ENCODE assay signal across 13 cellular contexts in the genomic region with DNA sequence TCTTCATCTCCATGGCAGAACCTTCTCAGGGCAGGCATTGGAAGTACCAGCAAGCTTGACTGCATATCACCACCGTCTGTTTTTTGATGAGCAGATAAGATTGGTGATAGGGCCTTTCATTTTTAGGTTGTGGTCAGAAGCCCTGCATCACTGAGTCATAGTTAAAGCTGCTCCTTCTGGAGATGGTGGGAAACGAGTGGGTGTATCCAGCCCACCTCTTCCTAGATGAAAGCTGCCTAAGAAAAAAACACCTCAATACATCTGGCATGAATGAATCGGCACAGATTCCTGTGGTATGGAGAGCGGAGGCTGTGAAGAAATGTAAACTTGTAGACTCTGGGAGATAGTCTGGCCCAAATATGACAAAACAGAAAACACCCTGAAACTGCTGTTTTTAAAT.
DNase-seq lines count a peak whose midpoint lies in the region; ATAC-seq and TF ChIP-seq lines count a peak whose summit lies in the region.
"Had no signal": no experiment of that assay in that cellular context is flagged by ENCODE, and none has a peak within 500 bp of the region (broad histone marks: within the 10 kb centered on the region; RNA-seq: fewer than 3 reads in every experiment).

No MANE protein-coding gene starts in this region.

- no peak for TF ChIP-seq CTCF in AG04449 (IDR thresholded peaks at IDR 0.05; ENCODE audit: insufficient read depth, low read length, missing control alignments)
- TF ChIP-seq CTCF in kidney epithelial cell (IDR thresholded peaks at IDR 0.05; ENCODE audit: insufficient read depth, low read length, poor library complexity, severe bottlenecking), result no peak
- no peak for TF ChIP-seq CTCF in chondrocyte (IDR thresholded peaks at IDR 0.05)

- H3K4me3 Mint-ChIP-seq in chondrocyte (ENCODE audit: unreplicated experiment), result no peak overlapping the region

- H3K9me3 Mint-ChIP-seq in chondrocyte (ENCODE audit: low read depth), result no peaks in the 10 kb centered on the region

- no peak for ATAC-seq in GM18861 (IDR thresholded peaks at IDR 0.05; ENCODE audit: unreplicated experiment)
- ATAC-seq: HepG2 had no signal

- CTCF ChIA-PET in AG04449 (lab: Yijun Ruan, JAX), result interaction anchor here (1.3 kb wide), 1 partner anchor 9 kb away, joined by 4 read pairs; no protein-coding TSS in a partner anchor

- H3K4me1 Mint-ChIP-seq in chondrocyte (ENCODE audit: low read depth), result peaks cover 7% of the 10 kb centered on the region

- POLR2A ChIA-PET in AG04449 (lab: Yijun Ruan, JAX), result no interaction called here

- H3K4me3 ChIP-seq in AG04449 (ENCODE audit: low read depth, low read length) (no peak overlapping the region), kidney epithelial cell (ENCODE audit: low read depth, low read length) (no peak overlapping the region)
- H3K4me3 ChIP-seq: heart left ventricle had no signal

- no peaks in the 10 kb centered on the region for H3K36me3 Mint-ChIP-seq in chondrocyte (ENCODE audit: low read depth)

- H3K27ac Mint-ChIP-seq in chondrocyte (ENCODE audit: unreplicated experiment), result no peak overlapping the region

- DNase-seq in AG04449 (ENCODE audit: low read depth, low spot score) (peak; percentile 7), H4 (ENCODE audit: low spot score) (peak; percentile 69), kidney epithelial cell (ENCODE audit: low read depth) (peak; percentile 66), D341Med (ENCODE audit: low spot score) (no peak), chondrocyte (ENCODE audit: low spot score) (no peak), NCI-H1105 (lab: John Stamatoyannopoulos, UW) (no peak)
- DNase-seq in activated T-helper 9 cell treated with anti-CD3 and anti-CD28 coated beads, Interleukin-2, amount 50 U/mL, for 16 hours (ENCODE audit: low read depth), result peak; percentile 8
- DNase-seq: dermis blood vessel endothelial cell, heart left ventricle, NCI-H2029, OCI-M1 had no signal

- no peaks in the 10 kb centered on the region for H3K27me3 ChIP-seq in kidney epithelial cell (ENCODE audit: control insufficient read depth, insufficient read depth, low read length)
- H3K27me3 ChIP-seq: heart left ventricle had no signal

- H3K36me3 ChIP-seq in kidney epithelial cell (ENCODE audit: control insufficient read depth, insufficient read depth, low read length), result no peaks in the 10 kb centered on the region
- H3K36me3 ChIP-seq: heart left ventricle had no signal

- H3K27me3 Mint-ChIP-seq in chondrocyte (ENCODE audit: low read depth), result peaks cover 3% of the 10 kb centered on the region

Comparison
In these comparisons a context has a peak if more than half of its experiments do, and no peak if none do; other contexts are left out.
1. DNase-seq: peak in AG04449 (single experiment), H4 (single experiment), activated T-helper 9 cell treated with anti-CD3 and anti-CD28 coated beads, Interleukin-2, amount 50 U/mL, for 16 hours (single experiment) and kidney epithelial cell (single experiment); none in D341Med (single experiment), chondrocyte (single experiment) and NCI-H1105 (single experiment).